In the genomic region with DNA sequence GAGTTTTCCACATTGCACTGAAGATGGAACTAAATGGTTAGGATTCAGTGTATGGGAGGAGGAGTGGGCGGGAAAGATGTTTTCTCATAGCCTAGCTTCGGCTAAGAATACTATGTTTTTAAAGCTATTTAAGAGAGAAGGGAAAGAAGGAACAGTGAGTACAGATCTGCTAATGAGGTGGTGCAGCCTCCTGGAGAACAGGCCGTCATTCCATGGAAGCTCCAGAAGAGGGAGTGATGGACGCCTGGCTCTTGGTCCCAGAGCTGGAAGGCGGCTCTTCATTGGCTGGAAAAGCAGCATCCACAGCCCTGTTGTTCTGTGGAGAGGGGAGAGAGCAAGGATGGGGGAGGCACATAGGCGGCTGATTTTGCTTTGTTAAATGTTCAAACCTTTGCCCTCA, we compare ENCODE assay signal across 9 cellular contexts. TPM values are rescaled to one million over a fixed set of nuclear protein-coding genes. Genes with fewer than 3 reads are reported as not detected.
DNase-seq lines count a peak whose midpoint lies in the region; ATAC-seq and TF ChIP-seq lines count a peak whose summit lies in the region.
"Had no signal": no experiment of that assay in that cellular context is flagged by ENCODE, and none has a peak within 500 bp of the region (broad histone marks: within the 10 kb centered on the region; RNA-seq: fewer than 3 reads in every experiment).

No MANE protein-coding gene starts in this region.

- intact Hi-C loops in mucosa of descending colon (cut with DNase I, micrococcal nuclease), result no loop called here

- H3K36me3 ChIP-seq in mucosa of descending colon (ENCODE audit: low read depth), result no peaks in the 10 kb centered on the region

- no peaks in the 10 kb centered on the region for H3K4me1 ChIP-seq in mucosa of descending colon (ENCODE audit: low read depth)

- H3K9me3 ChIP-seq in mucosa of descending colon, result no peaks in the 10 kb centered on the region
- H3K9me3 ChIP-seq: psoas muscle had no signal

- H3K4me3 ChIP-seq in fibroblast of the aortic adventitia (ENCODE audit: low read depth, low read length), result no peak overlapping the region
- H3K4me3 ChIP-seq in mucosa of descending colon, result no peak overlapping the region
- H3K4me3 ChIP-seq: psoas muscle had no signal

- ATAC-seq in mucosa of descending colon (peak; percentile 59), GM19397 (IDR thresholded peaks at IDR 0.05; ENCODE audit: unreplicated experiment) (no peak)

- peak; percentile 47 for TF ChIP-seq CTCF in fibroblast of the aortic adventitia (IDR thresholded peaks at IDR 0.05; ENCODE audit: insufficient read depth, low read length)
- TF ChIP-seq CTCF in mucosa of descending colon (IDR thresholded peaks at IDR 0.05), result no peak

- DNase-seq in DMS114 treated with DMSO at 0.1 percent for 48 hours (lab: John Stamatoyannopoulos, UW; ENCODE audit: unreplicated experiment) (peak; percentile 8), NCI-H82 treated with DMSO at 0.1 percent for 48 hours (lab: John Stamatoyannopoulos, UW; ENCODE audit: unreplicated experiment) (peak; percentile 30), fibroblast of the aortic adventitia (ENCODE audit: low read depth) (no peak), mucosa of descending colon (peak in 1 of 3 donors; percentile 28), EL (no peak), OCI-M2 (lab: John Stamatoyannopoulos, UW; ENCODE audit: unreplicated experiment) (no peak), RPMI8226 (no peak)
- DNase-seq: psoas muscle had no signal

RNA-seq across cellular contexts. Expression of gene CAMK1G, which starts 6.9 kb away (rescaled TPM):
- total RNA-seq in fibroblast of the aortic adventitia (ENCODE audit: low replicate concordance), result 0.90 and 1.1 TPM in 2 replicates
- total RNA-seq in mucosa of descending colon, result under 1 TPM in 1 of 3 donors, not detected in 2; 0.60 TPM

Comparison
In these comparisons a context has a peak if more than half of its experiments do, and no peak if none do; other contexts are left out.
1. DNase-seq: peak in DMS114 treated with DMSO at 0.1 percent for 48 hours (single experiment) and NCI-H82 treated with DMSO at 0.1 percent for 48 hours (single experiment); none in fibroblast of the aortic adventitia (single experiment), EL (single experiment), OCI-M2 (single experiment) and RPMI8226 (single experiment).